ENCODE assay signal across 11 cellular contexts in genomic region chr16:675884-676564, GRCh38. TPM values are rescaled to one million over a fixed set of nuclear protein-coding genes. Genes with fewer than 3 reads are reported as not detected.
DNase-seq lines count a peak whose midpoint lies in the region; ATAC-seq, FAIRE-seq and TF ChIP-seq lines count a peak whose summit lies in the region.
"Had no signal": no experiment of that assay in that cellular context is flagged by ENCODE, and none has a peak within 500 bp of the region (broad histone marks: within the 10 kb centered on the region; RNA-seq: fewer than 3 reads in every experiment).

No MANE protein-coding gene starts in this region.

- TF ChIP-seq CTCF in keratinocyte (optimal IDR thresholded peaks at IDR 0.05 in 1 of 3, IDR thresholded peaks at IDR 0.05 in 1 of 3, conservative IDR thresholded peaks at IDR 0.05 in 1 of 3; ENCODE audit: extremely low read depth in 1 of 3, insufficient read depth in 2 of 3, low read length in 3 of 3) (no peak), tibial artery (IDR thresholded peaks at IDR 0.05) (no peak)

- dilution Hi-C loops in keratinocyte (cut with MboI; ENCODE audit: extremely low pct_ligation_motif_present, low sequenced_read_pairs), result no loop called here

- H3K27me3 ChIP-seq in keratinocyte (ENCODE audit: control insufficient read depth, extremely low read depth, insufficient read depth, low read length) (no peaks in the 10 kb centered on the region), tibial artery (peaks cover 0 to 8% of the 10 kb centered on the region in 2 donors)

- H3K36me3 ChIP-seq in keratinocyte (ENCODE audit: control insufficient read depth in 2 of 2, extremely low read depth in 1 of 2, insufficient read depth in 2 of 2, low read length in 2 of 2), result peaks cover 6 to 23% of the 10 kb centered on the region in 2 experiments
- peaks cover 21 to 38% (median 29%) of the 10 kb centered on the region in 3 donors for H3K36me3 ChIP-seq in tibial artery

- H3K4me1 ChIP-seq in keratinocyte (ENCODE audit: control insufficient read depth, extremely low read depth, insufficient read depth, low read length), result peaks cover 23% of the 10 kb centered on the region
- H3K4me1 ChIP-seq in tibial artery, result peaks cover 0 to 39% (median 22%) of the 10 kb centered on the region in 4 donors

- intact Hi-C loops in tibial artery (cut with DNase I; ENCODE audit: low total_unique reads), result no loop called here

- H3K9me3 ChIP-seq in keratinocyte (ENCODE audit: control insufficient read depth, low read depth, low read length) (no peaks in the 10 kb centered on the region), tibial artery (no peaks in the 10 kb centered on the region)

- H3K4me3 ChIP-seq in keratinocyte (ENCODE audit: control insufficient read depth in 2 of 3, extremely low read depth in 1 of 3, insufficient read depth in 2 of 3, low read depth in 1 of 3, low read length in 3 of 3) (no peak overlapping the region), tibial artery (peak overlapping the region; percentile 42 to 49)

- H3K9ac ChIP-seq in keratinocyte (ENCODE audit: control insufficient read depth, extremely low read depth, insufficient read depth, low read length), result peak overlapping the region; percentile 47

- H2AFZ ChIP-seq in keratinocyte (ENCODE audit: control insufficient read depth, low read length), result no peak overlapping the region

- peak overlapping the region; percentile 79 for H3K4me2 ChIP-seq in keratinocyte (ENCODE audit: control insufficient read depth, extremely low read depth, insufficient read depth, low read depth, low read length)

- no peaks in the 10 kb centered on the region for H3K9me1 ChIP-seq in keratinocyte (ENCODE audit: control insufficient read depth, extremely low read depth, insufficient read depth, low read length)

- peaks cover 5% of the 10 kb centered on the region for H3K79me2 ChIP-seq in keratinocyte (ENCODE audit: control insufficient read depth, insufficient read depth, low read length)

- FAIRE-seq in keratinocyte (lab: Jason Lieb, UNC), result no peak

- ATAC-seq in GM19452 (IDR thresholded peaks at IDR 0.05; ENCODE audit: unreplicated experiment), result no peak
- ATAC-seq: stimulated activated memory B cell treated with anti-CD40 and anti-IgM and Interleukin-4, amounts not matched to agents 10 μg/mL and 1 μg/mL and 100 μg/mL, for 72 hours had no signal

- H3K27ac ChIP-seq in keratinocyte (ENCODE audit: control insufficient read depth, insufficient read depth, low read length) (no peak overlapping the region), tibial artery (peak overlapping the region in 1 of 2 donors; percentile 33)

- DNase-seq in DMS 273 (lab: John Stamatoyannopoulos, UW; ENCODE audit: unreplicated experiment) (peak; percentile 62), DMS 273 treated with DMSO at 0.1 percent for 48 hours (lab: John Stamatoyannopoulos, UW) (no peak), cerebellum (ENCODE audit: low spot score) (peak; percentile 32), keratinocyte (ENCODE audit: low read depth, low spot score) (no peak), tibial artery (no peak), NCI-H1436 (lab: John Stamatoyannopoulos, UW) (no peak), glomerular visceral epithelial cell (ENCODE audit: extremely low spot score) (no peak)
- DNase-seq: 8988T; activated CD4-positive, alpha-beta T cell treated with anti-CD3 and anti-CD28 coated beads, Interleukin-2, amount 10 ng/mL, durations not matched to agents 24 days and 14 days had no signal

- H4K20me1 ChIP-seq in keratinocyte (ENCODE audit: control insufficient read depth, extremely low read depth, insufficient read depth, low read length), result peaks cover 2% of the 10 kb centered on the region

RNA-seq across cellular contexts. Expression of gene RHBDL1, which starts 0.6 kb away (rescaled TPM):
- 2.7 TPM for total RNA-seq in cerebellum
- polyA plus RNA-seq in keratinocyte, result 0.58 to 2.7 TPM (median 0.71 TPM) in 3 replicates
- polyA plus RNA-seq in keratinocyte (2011; ENCODE audit: low read depth), result 0.59 TPM
- polyA plus RNA-seq in keratinocyte (2011; cell fraction: cytosol; rRNA removed), result 0.17 and 0.47 TPM in 2 replicates
- 9.0 and 15.2 TPM in 2 replicates for polyA plus RNA-seq in keratinocyte (2011; cell fraction: nucleus; rRNA removed)
- polyA plus RNA-seq in keratinocyte (2012; ENCODE audit: low replicate concordance), result 1.0 and 2.4 TPM in 2 replicates
- 0.39 to 0.77 TPM (median 0.40 TPM) in 3 replicates for polyA minus RNA-seq in keratinocyte
- not detected for polyA minus RNA-seq in keratinocyte (2011; cell fraction: cytosol; rRNA and poly(A)+ RNA removed)
- polyA minus RNA-seq in keratinocyte (2011; cell fraction: nucleus; rRNA and poly(A)+ RNA removed), result 1.4 and 2.1 TPM in 2 replicates

RNA-seq across cellular contexts. Expression of gene STUB1, which starts 4.2 kb away (rescaled TPM):
- 25.9 TPM for total RNA-seq in cerebellum
- 124 to 153 TPM (median 144 TPM) in 3 replicates for polyA plus RNA-seq in keratinocyte
- 229 TPM for polyA plus RNA-seq in keratinocyte (2011; ENCODE audit: low read depth)
- 139 and 198 TPM in 2 replicates for polyA plus RNA-seq in keratinocyte (2011; cell fraction: cytosol; rRNA removed)
- polyA plus RNA-seq in keratinocyte (2011; cell fraction: nucleus; rRNA removed), result 127 and 148 TPM in 2 replicates
- 113 and 116 TPM in 2 replicates for polyA plus RNA-seq in keratinocyte (2012; ENCODE audit: low replicate concordance)
- polyA minus RNA-seq in keratinocyte, result 59.1 to 174 TPM (median 66.8 TPM) in 3 replicates
- polyA minus RNA-seq in keratinocyte (2011; cell fraction: cytosol; rRNA and poly(A)+ RNA removed), result 89.6 TPM
- 20.2 and 29.9 TPM in 2 replicates for polyA minus RNA-seq in keratinocyte (2011; cell fraction: nucleus; rRNA and poly(A)+ RNA removed)

RNA-seq across cellular contexts. Expression of gene RHOT2, which starts 8.1 kb away (rescaled TPM):
- total RNA-seq in cerebellum, result 34.8 TPM
- 58.7 to 97.0 TPM (median 61.7 TPM) in 3 replicates for polyA plus RNA-seq in keratinocyte
- polyA plus RNA-seq in keratinocyte (2011; ENCODE audit: low read depth), result 60.0 TPM
- polyA plus RNA-seq in keratinocyte (2011; cell fraction: cytosol; rRNA removed), result 20.5 and 45.5 TPM in 2 replicates
- 279 and 341 TPM in 2 replicates for polyA plus RNA-seq in keratinocyte (2011; cell fraction: nucleus; rRNA removed)
- polyA plus RNA-seq in keratinocyte (2012; ENCODE audit: low replicate concordance), result 64.1 and 66.4 TPM in 2 replicates
- 26.1 to 90.0 TPM (median 31.0 TPM) in 3 replicates for polyA minus RNA-seq in keratinocyte
- polyA minus RNA-seq in keratinocyte (2011; cell fraction: cytosol; rRNA and poly(A)+ RNA removed), result 72.1 TPM
- 61.3 and 76.7 TPM in 2 replicates for polyA minus RNA-seq in keratinocyte (2011; cell fraction: nucleus; rRNA and poly(A)+ RNA removed)

RNA-seq across cellular contexts. Expression of gene JMJD8, which starts 8.1 kb away (rescaled TPM):
- 14.0 TPM for total RNA-seq in cerebellum
- 17.8 to 29.7 TPM (median 20.1 TPM) in 3 replicates for polyA plus RNA-seq in keratinocyte
- polyA plus RNA-seq in keratinocyte (2011; ENCODE audit: low read depth), result 1.8 TPM
- polyA plus RNA-seq in keratinocyte (2011; cell fraction: cytosol; rRNA removed), result 11.4 and 24.8 TPM in 2 replicates
- polyA plus RNA-seq in keratinocyte (2011; cell fraction: nucleus; rRNA removed), result 16.9 and 21.9 TPM in 2 replicates
- polyA plus RNA-seq in keratinocyte (2012; ENCODE audit: low replicate concordance), result 16.1 and 33.9 TPM in 2 replicates
- polyA minus RNA-seq in keratinocyte, result 8.9 to 48.9 TPM (median 14.0 TPM) in 3 replicates
- polyA minus RNA-seq in keratinocyte (2011; cell fraction: cytosol; rRNA and poly(A)+ RNA removed), result 24.7 TPM
- polyA minus RNA-seq in keratinocyte (2011; cell fraction: nucleus; rRNA and poly(A)+ RNA removed), result 5.2 and 8.1 TPM in 2 replicates

RNA-seq across cellular contexts. Expression of gene WDR24, which starts 14.2 kb away (rescaled TPM):
- total RNA-seq in cerebellum, result 6.7 TPM
- polyA plus RNA-seq in keratinocyte, result 1.2 to 2.7 TPM (median 2.1 TPM) in 3 replicates
- 3.9 TPM for polyA plus RNA-seq in keratinocyte (2011; ENCODE audit: low read depth)
- 1.4 and 3.2 TPM in 2 replicates for polyA plus RNA-seq in keratinocyte (2011; cell fraction: cytosol; rRNA removed)
- polyA plus RNA-seq in keratinocyte (2011; cell fraction: nucleus; rRNA removed), result 4.8 and 8.0 TPM in 2 replicates
- 6.6 and 6.8 TPM in 2 replicates for polyA plus RNA-seq in keratinocyte (2012; ENCODE audit: low replicate concordance)
- polyA minus RNA-seq in keratinocyte, result 2.3 to 9.4 TPM (median 2.8 TPM) in 3 replicates
- polyA minus RNA-seq in keratinocyte (2011; cell fraction: cytosol; rRNA and poly(A)+ RNA removed), result 6.3 TPM
- 2.1 and 4.5 TPM in 2 replicates for polyA minus RNA-seq in keratinocyte (2011; cell fraction: nucleus; rRNA and poly(A)+ RNA removed)

Comparison
In these comparisons a context has a peak if more than half of its experiments do, and no peak if none do; other contexts are left out.
1. DNase-seq: peak in DMS 273 (single experiment) and cerebellum (single experiment); none in DMS 273 treated with DMSO at 0.1 percent for 48 hours (single experiment), keratinocyte (single experiment), tibial artery (0 of 2), NCI-H1436 (single experiment) and glomerular visceral epithelial cell (single experiment).
2. H3K4me3 ChIP-seq: peak in tibial artery (2 of 2); none in keratinocyte (0 of 3).